Comparison of ENCODE assay signal across 23 cellular contexts in the genomic region with DNA sequence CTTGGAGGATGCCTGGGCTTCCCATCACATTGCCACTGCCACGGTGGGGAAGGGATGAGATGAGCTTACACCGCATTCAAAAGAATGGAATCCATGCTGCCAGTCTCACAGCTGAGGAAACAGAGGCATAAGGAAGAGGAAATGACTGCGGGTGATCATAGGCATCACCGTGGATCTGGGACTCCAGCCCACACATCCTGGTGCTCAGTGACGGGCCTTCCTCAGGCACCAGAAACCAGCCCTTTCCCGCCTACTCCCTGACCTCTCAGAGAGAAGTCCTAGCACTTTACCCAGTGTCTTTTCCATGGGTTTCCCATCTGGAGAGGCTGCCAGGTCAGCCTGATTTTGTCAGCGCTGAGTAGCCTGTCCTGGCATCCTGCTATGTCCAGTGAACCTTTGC.
"Had no signal": no experiment of that assay in that cellular context is flagged by ENCODE, and none has a peak within 500 bp of the region (broad histone marks: within the 10 kb centered on the region; RNA-seq: fewer than 3 reads in every experiment).

No MANE protein-coding gene starts in this region.

- DNase-seq: naive thymus-derived CD8-positive, alpha-beta T cell; nephron progenitor cell; nucleus accumbens; pancreas; right cardiac atrium; spleen; stimulated activated CD4-positive, alpha-beta T cell treated with anti-CD3 and anti-CD28 coated beads, Interleukin-12 subunit alpha, Interleukin-12 subunit beta, amount 100 ng/mL, for 4 hours; stimulated activated CD4-positive, alpha-beta T cell treated with anti-CD3 and anti-CD28 coated beads, Interleukin-1b, Interleukin-23, amount 100 ng/mL, for 48 hours; stimulated activated CD4-positive, alpha-beta T cell treated with anti-CD3 and anti-CD28 coated beads, Interleukin-4, amount 100 ng/mL, for 1 hour; stimulated activated CD4-positive, alpha-beta T cell treated with anti-CD3 and anti-CD28 coated beads, Interleukin-4, amount 100 ng/mL, for 4 hours; stimulated activated CD8-positive, alpha-beta memory T cell treated with anti-CD3 and anti-CD28 coated beads, Interleukin-4, amount 100 ng/mL, for 48 hours; stimulated activated naive CD4-positive, alpha-beta T cell; stimulated activated naive CD8-positive, alpha-beta T cell treated with anti-CD3 and anti-CD28 coated beads, Interleukin-15, amount 100 ng/mL, for 72 hours; stimulated activated naive CD8-positive, alpha-beta T cell treated with anti-CD3 and anti-CD28 coated beads, Interleukin-15, Interleukin-2, amounts not matched to agents 100 U/mL and 50 U/mL, for 24 hours; substantia nigra; testis; tibial artery; transverse colon; upper lobe of right lung; uterus had no signal

- ATAC-seq: naive thymus-derived CD8-positive, alpha-beta T cell; natural killer cell treated with Interleukin-12 subunit alpha and Interleukin-12 subunit beta and Interleukin-15 and Interleukin-18, amount 100 ng/mL, for 72 hours; pancreas; right cardiac atrium; right lobe of liver; stimulated activated memory B cell treated with anti-CD40 and anti-IgM and Interleukin-4, amounts not matched to agents 10 μg/mL and 1 μg/mL and 100 μg/mL, for 72 hours; stimulated activated naive CD8-positive, alpha-beta T cell treated with anti-CD3 and anti-CD28 coated beads, Interleukin-15, amount 100 ng/mL, for 72 hours; stimulated activated naive CD8-positive, alpha-beta T cell treated with anti-CD3 and anti-CD28 coated beads, Interleukin-15, Interleukin-2, amounts not matched to agents 100 U/mL and 50 U/mL, for 24 hours; upper lobe of right lung had no signal
